ENCODE assay signal across 1 cellular context in the genomic region with DNA sequence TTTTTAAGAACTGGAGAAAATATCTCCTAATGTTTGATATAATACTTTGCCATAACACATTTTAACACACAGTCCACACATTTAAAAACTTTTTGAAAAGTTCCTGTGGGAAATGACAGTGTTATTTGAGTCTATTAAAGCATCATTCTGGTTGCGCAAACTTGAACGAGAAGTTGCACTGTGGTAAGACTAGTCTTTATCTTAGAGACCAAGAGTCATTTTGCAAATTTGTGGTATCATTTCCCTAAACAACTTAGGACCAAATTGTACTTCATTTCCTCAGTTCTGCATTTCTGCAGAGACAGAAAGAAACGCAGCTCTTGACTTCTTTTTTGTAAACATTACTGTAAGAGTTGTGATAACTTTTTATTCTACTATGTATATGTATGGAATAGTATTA.
TF ChIP-seq lines count a peak whose summit lies in the region.

A gene with protein sequence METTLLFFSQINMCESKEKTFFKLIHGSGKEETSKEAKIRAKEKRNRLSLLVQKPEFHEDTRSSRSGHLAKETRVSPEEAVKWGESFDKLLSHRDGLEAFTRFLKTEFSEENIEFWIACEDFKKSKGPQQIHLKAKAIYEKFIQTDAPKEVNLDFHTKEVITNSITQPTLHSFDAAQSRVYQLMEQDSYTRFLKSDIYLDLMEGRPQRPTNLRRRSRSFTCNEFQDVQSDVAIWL (plus strand): TSS at position 282 of the 400 bp plus-strand sequence. CDS start 176 bp downstream, outside the sequence.

TF ChIP-seq in K562, 482 proteins besides CTCF, POLR2A, EP300 and RAD21 (continued from another document):
- TF ChIP-seq, protein P1, sequence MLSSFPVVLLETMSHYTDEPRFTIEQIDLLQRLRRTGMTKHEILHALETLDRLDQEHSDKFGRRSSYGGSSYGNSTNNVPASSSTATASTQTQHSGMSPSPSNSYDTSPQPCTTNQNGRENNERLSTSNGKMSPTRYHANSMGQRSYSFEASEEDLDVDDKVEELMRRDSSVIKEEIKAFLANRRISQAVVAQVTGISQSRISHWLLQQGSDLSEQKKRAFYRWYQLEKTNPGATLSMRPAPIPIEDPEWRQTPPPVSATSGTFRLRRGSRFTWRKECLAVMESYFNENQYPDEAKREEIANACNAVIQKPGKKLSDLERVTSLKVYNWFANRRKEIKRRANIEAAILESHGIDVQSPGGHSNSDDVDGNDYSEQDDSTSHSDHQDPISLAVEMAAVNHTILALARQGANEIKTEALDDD (IDR thresholded peaks at IDR 0.05) = peak; percentile 45; the same call in 1 of the 2 replicates
- TF ChIP-seq CEBPG (CRISPR knock-in tag; IDR thresholded peaks at IDR 0.05) (peak; percentile 63; the same call in 1 of the 2 replicates), CEBPG (tag; conservative IDR thresholded peaks at IDR 0.05 in 1 of 2, IDR thresholded peaks at IDR 0.05 in 1 of 2) (peak; percentile 68 to 73), CEBPB (tag; IDR thresholded peaks at IDR 0.05) (peak; percentile 93), TEAD4 (IDR thresholded peaks at IDR 0.05; ENCODE audit: low read length) (peak; percentile 9; the same call in 1 of the 2 replicates), TEAD4 (CRISPR knock-in tag; IDR thresholded peaks at IDR 0.05; ENCODE audit: borderline replicate concordance) (no peak), ZNF445 (CRISPR knock-in tag; IDR thresholded peaks at IDR 0.05; ENCODE audit: low read depth) (no peak)
- TF ChIP-seq, protein P2, sequence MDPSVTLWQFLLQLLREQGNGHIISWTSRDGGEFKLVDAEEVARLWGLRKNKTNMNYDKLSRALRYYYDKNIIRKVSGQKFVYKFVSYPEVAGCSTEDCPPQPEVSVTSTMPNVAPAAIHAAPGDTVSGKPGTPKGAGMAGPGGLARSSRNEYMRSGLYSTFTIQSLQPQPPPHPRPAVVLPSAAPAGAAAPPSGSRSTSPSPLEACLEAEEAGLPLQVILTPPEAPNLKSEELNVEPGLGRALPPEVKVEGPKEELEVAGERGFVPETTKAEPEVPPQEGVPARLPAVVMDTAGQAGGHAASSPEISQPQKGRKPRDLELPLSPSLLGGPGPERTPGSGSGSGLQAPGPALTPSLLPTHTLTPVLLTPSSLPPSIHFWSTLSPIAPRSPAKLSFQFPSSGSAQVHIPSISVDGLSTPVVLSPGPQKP (CRISPR knock-in tag; IDR thresholded peaks at IDR 0.05) = no peak
